22 cellular contexts compared by ENCODE assay signal in genomic region chrX:13254870-13255269, GRCh38.
A peak's percentile ranks its signal among the peaks of the same experiment; 100 is the strongest.
DNase-seq lines count a peak whose midpoint lies in the region; ATAC-seq and TF ChIP-seq lines count a peak whose summit lies in the region.
"Had no signal": no experiment of that assay in that cellular context is flagged by ENCODE, and none has a peak within 500 bp of the region (broad histone marks: within the 10 kb centered on the region; RNA-seq: fewer than 3 reads in every experiment).

No MANE protein-coding gene starts in this region.

- peaks cover 4% of the 10 kb centered on the region for H3K79me1 ChIP-seq in trophoblast cell (ENCODE audit: low read length)

- no peak overlapping the region for H4K12ac ChIP-seq in trophoblast cell (ENCODE audit: low read depth, low read length)

- H3K4me2 ChIP-seq in SU-DHL-6 (ENCODE audit: low read depth, low read length, poor library complexity, severe bottlenecking) (peak overlapping the region; percentile 40), trophoblast cell (ENCODE audit: low read length) (no peak overlapping the region), Karpas-422 (ENCODE audit: low read depth, low read length, poor library complexity, severe bottlenecking) (no peak overlapping the region)

- no peak overlapping the region for H2BK120ac ChIP-seq in trophoblast cell (ENCODE audit: insufficient read depth, low read length, poor library complexity)

- no peak overlapping the region for H3K23ac ChIP-seq in trophoblast cell (ENCODE audit: low read length)

- H3K4ac ChIP-seq in trophoblast cell (ENCODE audit: low read depth, low read length) = no peak overlapping the region

- no peak overlapping the region for H4K91ac ChIP-seq in trophoblast cell (ENCODE audit: low read depth, low read length)

- no peak overlapping the region for H2BK5ac ChIP-seq in trophoblast cell (ENCODE audit: low read depth, low read length, poor library complexity)

- H3K9me3 ChIP-seq in SU-DHL-6 (ENCODE audit: insufficient read depth, low read length) (peaks cover 5% of the 10 kb centered on the region; the same call in 1 of the 2 replicates), trophoblast cell (ENCODE audit: insufficient read depth, low read depth, low read length) (no peaks in the 10 kb centered on the region), Karpas-422 (ENCODE audit: low read length) (no peaks in the 10 kb centered on the region)
- H3K9me3 ChIP-seq: body of pancreas, left ventricle myocardium inferior, MG63, right lobe of liver, testis, vagina had no signal

- H2BK12ac ChIP-seq in trophoblast cell (ENCODE audit: low read length) = peak overlapping the region; percentile 34

- no peak overlapping the region for H3K14ac ChIP-seq in trophoblast cell (ENCODE audit: low read length)

- H3K9me2 ChIP-seq in SU-DHL-6 (replicated peaks; ENCODE audit: insufficient read depth, low read length) = no peaks in the 10 kb centered on the region
- H3K9me2 ChIP-seq in Karpas-422 (replicated peaks; ENCODE audit: insufficient read depth, low read length) = no peaks in the 10 kb centered on the region

- H3K4me3 ChIP-seq in GM12865 (ENCODE audit: low read depth, low read length) (no peak overlapping the region), HL-60 (replicated peaks; ENCODE audit: insufficient read depth, low read length) (no peak overlapping the region), SU-DHL-6 (ENCODE audit: insufficient read depth, low read length, poor library complexity, severe bottlenecking) (no peak overlapping the region), trophoblast cell (ENCODE audit: low read depth, low read length) (no peak overlapping the region), Karpas-422 (ENCODE audit: low read length) (no peak overlapping the region)
- H3K4me3 ChIP-seq: body of pancreas, left ventricle myocardium inferior, MG63, right lobe of liver, testis, vagina had no signal

- H2AFZ ChIP-seq in SU-DHL-6 (ENCODE audit: low read depth, low read length, severe bottlenecking) (no peak overlapping the region), trophoblast cell (ENCODE audit: insufficient read depth, low read length, poor library complexity) (no peak overlapping the region), Karpas-422 (ENCODE audit: low read length) (no peak overlapping the region)
- H2AFZ ChIP-seq: parathyroid adenoma had no signal

- peak overlapping the region; percentile 42; the same call in 1 of the 2 replicates for H3K9ac ChIP-seq in SU-DHL-6 (ENCODE audit: low read length)
- no peak overlapping the region for H3K9ac ChIP-seq in trophoblast cell (ENCODE audit: low read length)
- no peak overlapping the region for H3K9ac ChIP-seq in Karpas-422 (ENCODE audit: low read length)
- H3K9ac ChIP-seq: parathyroid adenoma had no signal

- H2AK5ac ChIP-seq in trophoblast cell (ENCODE audit: low read length) = no peak overlapping the region

- no peaks in the 10 kb centered on the region for H4K20me1 ChIP-seq in SU-DHL-6 (ENCODE audit: low read depth, low read length)
- H4K20me1 ChIP-seq in Karpas-422 (ENCODE audit: insufficient read depth, low read depth, low read length) = no peaks in the 10 kb centered on the region

- H3K36me3 ChIP-seq in SU-DHL-6 (ENCODE audit: low read length) (no peaks in the 10 kb centered on the region), trophoblast cell (ENCODE audit: control insufficient read depth in 1 of 2, insufficient read depth in 2 of 2, low read length in 2 of 2) (no peaks in the 10 kb centered on the region), Karpas-422 (ENCODE audit: insufficient read depth, low read length) (no peaks in the 10 kb centered on the region)
- H3K36me3 ChIP-seq: left ventricle myocardium inferior, MG63, right lobe of liver, vagina had no signal

- H3K4me1 ChIP-seq in trophoblast cell (ENCODE audit: control insufficient read depth in 1 of 2, insufficient read depth in 2 of 2, low read length in 2 of 2) (no peaks in the 10 kb centered on the region), Karpas-422 (ENCODE audit: low read length) (no peaks in the 10 kb centered on the region)
- H3K4me1 ChIP-seq: left ventricle myocardium inferior, parathyroid adenoma, right lobe of liver, testis, vagina had no signal

- H3F3A ChIP-seq in SU-DHL-6 (ENCODE audit: insufficient read depth) = peaks cover 12% of the 10 kb centered on the region; the same call in 1 of the 2 replicates

- WGBS in trophoblast cell (ENCODE audit: extremely low coverage, insufficient coverage, insufficient read length) = no CpG with 5 or more reads among the region's 3 CpGs

- H3K79me2 ChIP-seq in SU-DHL-6 (ENCODE audit: insufficient read depth, low read length) (no peaks in the 10 kb centered on the region), trophoblast cell (ENCODE audit: control insufficient read depth, insufficient read depth, low read length, poor library complexity) (no peaks in the 10 kb centered on the region), Karpas-422 (ENCODE audit: low read length) (no peaks in the 10 kb centered on the region)
- H3K79me2 ChIP-seq: parathyroid adenoma had no signal

- no peak overlapping the region for H3K18ac ChIP-seq in trophoblast cell (ENCODE audit: low read length)

- DNase-seq in GM12865 (ENCODE audit: low read depth) = peak; percentile 12
- DNase-seq in HL-60 (ENCODE audit: low read depth in 1 of 2, low spot score in 1 of 2) = no peak
- no peak for DNase-seq in trophoblast cell
- DNase-seq in NCI-H1048 (lab: John Stamatoyannopoulos, UW) = no peak
- no peak for DNase-seq in Karpas-422
- DNase-seq: activated CD4-positive, CD25-positive, alpha-beta regulatory T cell treated with anti-CD3 and anti-CD28 coated beads, Interleukin-2, amount 50 U/mL, for 72 hours; AML-193; foreskin melanocyte; left ventricle myocardium inferior; midbrain; natural killer cell; NCI-H1694; NCI-H2171 treated with DMSO at 0.1 percent for 48 hours; right lobe of liver; SW 1271 had no signal

- H3K27me3 ChIP-seq in HL-60 (ENCODE audit: insufficient read depth, poor library complexity, severe bottlenecking) (no peaks in the 10 kb centered on the region), SU-DHL-6 (ENCODE audit: low read length) (no peaks in the 10 kb centered on the region), trophoblast cell (ENCODE audit: insufficient read depth, low read length) (no peaks in the 10 kb centered on the region), Karpas-422 (ENCODE audit: low read length) (no peaks in the 10 kb centered on the region)
- H3K27me3 ChIP-seq: body of pancreas, MG63, right lobe of liver, testis, vagina had no signal

- no peak overlapping the region for H4K8ac ChIP-seq in trophoblast cell (ENCODE audit: low read depth, low read length)

- no peak for ATAC-seq in GM18873 (IDR thresholded peaks at IDR 0.05; ENCODE audit: low FRiP score, unreplicated experiment)

- peak overlapping the region; percentile 61 for H3K27ac ChIP-seq in HL-60 (replicated peaks)
- peak overlapping the region; percentile 93 for H3K27ac ChIP-seq in SU-DHL-6 (ENCODE audit: low read depth, low read length)
- H3K27ac ChIP-seq in trophoblast cell (ENCODE audit: low read depth, low read length) = no peak overlapping the region
- no peak overlapping the region for H3K27ac ChIP-seq in Karpas-422 (ENCODE audit: low read length)
- H3K27ac ChIP-seq: body of pancreas, left ventricle myocardium inferior, parathyroid adenoma, right lobe of liver, testis, vagina had no signal

- no peak for TF ChIP-seq CTCF in GM12865 (IDR thresholded peaks at IDR 0.05; ENCODE audit: insufficient read depth, low read depth, low read length, missing control alignments)
- no peak for TF ChIP-seq CTCF in HL-60 (IDR thresholded peaks at IDR 0.05; ENCODE audit: insufficient read depth, low read length)
- no peak for TF ChIP-seq CTCF in SU-DHL-6 (IDR thresholded peaks at IDR 0.05; ENCODE audit: insufficient read depth, low read length, poor library complexity, severe bottlenecking)

Comparison
In these comparisons a context has a peak if more than half of its experiments do, and no peak if none do; other contexts are left out.
1. H3K27ac ChIP-seq: peak in HL-60 (single experiment) and SU-DHL-6 (single experiment); none in trophoblast cell (single experiment) and Karpas-422 (single experiment).